In the genomic region with DNA sequence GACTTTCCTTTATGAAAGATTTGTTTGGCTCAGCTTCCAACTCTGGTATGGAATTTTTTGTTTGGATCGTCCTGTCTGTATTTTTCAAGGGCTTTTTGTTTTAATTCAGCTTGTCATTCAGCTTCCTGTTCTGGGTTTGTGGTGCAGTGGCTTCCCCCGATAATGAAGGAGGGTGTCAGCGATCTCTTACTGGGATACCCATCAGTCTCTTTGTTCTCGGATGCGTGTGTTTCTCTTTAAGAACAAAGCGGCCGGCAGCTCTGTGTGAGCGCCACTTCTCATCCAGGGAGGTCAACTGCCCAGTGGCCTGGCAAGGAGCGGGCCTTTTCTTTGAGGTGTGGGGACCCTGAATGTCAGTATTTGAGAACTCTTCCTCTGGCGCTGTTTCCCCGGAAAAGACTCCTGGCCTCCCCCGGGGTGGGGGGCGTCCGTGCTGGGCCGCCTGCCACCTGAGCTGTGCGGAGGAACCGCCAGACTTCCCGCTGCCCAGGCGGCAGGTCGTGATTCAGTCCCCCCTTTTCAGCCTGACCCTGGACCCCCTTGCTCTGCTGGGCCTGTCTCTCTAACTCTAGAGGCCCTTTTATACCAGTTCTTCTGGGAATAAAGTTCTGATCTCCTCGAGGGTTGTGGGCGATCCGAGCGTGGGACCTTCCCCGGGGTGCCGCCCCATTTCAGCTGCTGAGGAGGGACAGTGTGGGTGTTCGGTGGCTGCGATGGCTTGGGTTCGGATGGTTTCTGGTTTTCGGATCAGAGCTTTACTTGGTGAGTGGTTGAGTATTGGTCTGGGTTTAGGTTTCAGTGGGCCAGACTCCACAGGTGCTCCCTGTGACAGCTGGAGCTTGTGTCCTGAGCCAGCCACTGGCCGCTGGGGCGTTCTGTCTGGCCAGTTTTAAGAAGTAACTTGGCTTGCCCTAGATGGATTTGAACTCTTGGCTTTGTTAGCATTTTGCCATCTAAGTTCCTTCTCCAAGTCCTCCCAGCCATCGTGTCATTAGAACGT, we compare ENCODE assay signal across 7 cellular contexts. TPM values are rescaled to one million over a fixed set of nuclear protein-coding genes. Genes with fewer than 3 reads are reported as not detected.
DNase-seq lines count a peak whose midpoint lies in the region; ATAC-seq and TF ChIP-seq lines count a peak whose summit lies in the region.

No MANE protein-coding gene starts in this region.

- ATAC-seq in GM23338 = peak; percentile 3
- ATAC-seq in HG03460 (IDR thresholded peaks at IDR 0.05; ENCODE audit: unreplicated experiment) = no peak
- no peak for ATAC-seq in GM21367 (IDR thresholded peaks at IDR 0.05; ENCODE audit: unreplicated experiment)

- no peaks in the 10 kb centered on the region for H3K9me3 ChIP-seq in SU-DHL-6 (ENCODE audit: insufficient read depth, low read length)

- H3K4me1 ChIP-seq in GM23338 (ENCODE audit: insufficient read depth) = peaks cover 32% of the 10 kb centered on the region

- H3K36me3 Mint-ChIP-seq in GM23338 (ENCODE audit: low read depth) = peaks cover 53% of the 10 kb centered on the region
- peaks cover 20% of the 10 kb centered on the region for H3K36me3 Mint-ChIP-seq in endothelial cell (ENCODE audit: low read depth, unreplicated experiment)

- H3K4me3 ChIP-seq in GM23338 (peak overlapping the region; percentile 96), SU-DHL-6 (ENCODE audit: insufficient read depth, low read length, poor library complexity, severe bottlenecking) (peak overlapping the region; percentile 90)

- peaks cover 20% of the 10 kb centered on the region; the same call in 1 of the 2 replicates for H3F3A ChIP-seq in GM23338 (replicated peaks; ENCODE audit: low read depth)
- H3F3A ChIP-seq in SU-DHL-6 (ENCODE audit: insufficient read depth) = 0 out of 2 replicates have a peak, but pooled peaks cover 3% of the 10 kb centered on the region

- peaks cover 14% of the 10 kb centered on the region; the same call in 2 of the 3 replicates for H3K9me3 Mint-ChIP-seq in GM23338
- no peaks in the 10 kb centered on the region for H3K9me3 Mint-ChIP-seq in endothelial cell (ENCODE audit: unreplicated experiment)

- H4K20me1 ChIP-seq in GM23338 (replicated peaks; ENCODE audit: insufficient read depth) = peaks cover 55% of the 10 kb centered on the region
- H4K20me1 ChIP-seq in SU-DHL-6 (ENCODE audit: low read depth, low read length) = peaks cover 8% of the 10 kb centered on the region; the same call in 1 of the 2 replicates

- H3K79me2 ChIP-seq in GM23338 (replicated peaks; ENCODE audit: insufficient read depth) (peaks cover 77% of the 10 kb centered on the region), SU-DHL-6 (ENCODE audit: insufficient read depth, low read length) (peaks cover 80% of the 10 kb centered on the region)

- H3K27ac ChIP-seq in GM23338 (ENCODE audit: low read depth) (peak overlapping the region; percentile 1), SU-DHL-6 (ENCODE audit: low read depth, low read length) (peak overlapping the region; percentile 9; the same call in 1 of the 2 replicates)

- H3K27me3 ChIP-seq in GM23338 (ENCODE audit: insufficient read depth) = no peaks in the 10 kb centered on the region
- no peaks in the 10 kb centered on the region for H3K27me3 ChIP-seq in SU-DHL-6 (ENCODE audit: low read length)

- peaks cover 11% of the 10 kb centered on the region for H3K36me3 ChIP-seq in GM23338 (ENCODE audit: insufficient read depth)
- no peaks in the 10 kb centered on the region for H3K36me3 ChIP-seq in SU-DHL-6 (ENCODE audit: low read length)

- H3K9ac ChIP-seq in SU-DHL-6 (ENCODE audit: low read length) = peak overlapping the region; percentile 95

- H3K9me2 ChIP-seq in GM23338 (ENCODE audit: insufficient read depth) (no peaks in the 10 kb centered on the region), SU-DHL-6 (replicated peaks; ENCODE audit: insufficient read depth, low read length) (no peaks in the 10 kb centered on the region)

- TF ChIP-seq CTCF in GM23338 (conservative IDR thresholded peaks at IDR 0.05; ENCODE audit: low read depth in 2 of 2) = no peak
- no peak for TF ChIP-seq CTCF in SU-DHL-6 (IDR thresholded peaks at IDR 0.05; ENCODE audit: insufficient read depth, low read length, poor library complexity, severe bottlenecking)
- no peak for TF ChIP-seq CTCF in endothelial cell (IDR thresholded peaks at IDR 0.05; ENCODE audit: unreplicated experiment)

- peak overlapping the region; percentile 92 for H3K27ac Mint-ChIP-seq in GM23338
- H3K27ac Mint-ChIP-seq in endothelial cell (ENCODE audit: unreplicated experiment) = peak overlapping the region; percentile 98

- H3K27me3 Mint-ChIP-seq in GM23338 (ENCODE audit: insufficient read depth, low read depth, poor library complexity) = peaks cover 15% of the 10 kb centered on the region
- H3K27me3 Mint-ChIP-seq in endothelial cell (ENCODE audit: unreplicated experiment) = peaks cover 17% of the 10 kb centered on the region

- H3K4me3 Mint-ChIP-seq in GM23338 (peak overlapping the region; percentile 98), endothelial cell (ENCODE audit: unreplicated experiment) (peak overlapping the region; percentile 98)

- H2AFZ ChIP-seq in GM23338 = no peak overlapping the region
- H2AFZ ChIP-seq in SU-DHL-6 (ENCODE audit: low read depth, low read length, severe bottlenecking) = no peak overlapping the region

- peaks cover 40% of the 10 kb centered on the region for H3K4me1 Mint-ChIP-seq in GM23338
- peaks cover 45% of the 10 kb centered on the region for H3K4me1 Mint-ChIP-seq in endothelial cell (ENCODE audit: unreplicated experiment)

- H3K4me2 ChIP-seq in GM23338 (peak overlapping the region; percentile 97), SU-DHL-6 (ENCODE audit: low read depth, low read length, poor library complexity, severe bottlenecking) (peak overlapping the region; percentile 97)

- DNase-seq in GM23338 (ENCODE audit: low spot score) = peak; percentile 80
- no peak for DNase-seq in endothelial cell (ENCODE audit: low spot score)
- DNase-seq in non-pigmented ciliary epithelial cell (ENCODE audit: low read depth) = peak; percentile 14
- DNase-seq in DMS 273 (lab: John Stamatoyannopoulos, UW; ENCODE audit: unreplicated experiment) = no peak

TF ChIP-seq in GM23338, 12 proteins besides CTCF, POLR2A, EP300 and RAD21 (continues in another document):
- TF ChIP-seq ZNF331 (CRISPR knock-in tag; IDR thresholded peaks at IDR 0.05; ENCODE audit: low read depth) (no peak), STAT1 (IDR thresholded peaks at IDR 0.05; ENCODE audit: unreplicated experiment) (no peak), EZH2 (IDR thresholded peaks at IDR 0.05; ENCODE audit: low read depth, unreplicated experiment) (no peak), EZH2phosphoT487 (IDR thresholded peaks at IDR 0.05; ENCODE audit: unreplicated experiment) (no peak), CREB1 (CRISPR knock-in tag; IDR thresholded peaks at IDR 0.05; ENCODE audit: low read depth) (no peak)

RNA-seq across cellular contexts. Expression of a gene that starts 3.4 kb away (rescaled TPM):
- total RNA-seq in GM23338 (2014; rRNA removed; shearing (Covaris generic)) = 79.1 and 128 TPM in 2 replicates
- polyA plus RNA-seq in GM23338 (2016; fragmentation: Nextera tagmentation; extraction: Ambion mirVana) = 67.7 and 76.0 TPM in 2 replicates
- total RNA-seq in endothelial cell (ENCODE audit: unreplicated experiment) = 137 TPM

RNA-seq across cellular contexts. Expression of a gene that starts 3.9 kb away (rescaled TPM):
- 175 and 210 TPM in 2 replicates for total RNA-seq in GM23338 (2014; rRNA removed; shearing (Covaris generic))
- 142 and 146 TPM in 2 replicates for polyA plus RNA-seq in GM23338 (2016; fragmentation: Nextera tagmentation; extraction: Ambion mirVana)
- total RNA-seq in endothelial cell (ENCODE audit: unreplicated experiment) = 126 TPM

RNA-seq across cellular contexts. Expression of a gene that starts 9.1 kb away (rescaled TPM):
- 2.6 and 6.8 TPM in 2 replicates for total RNA-seq in GM23338 (2014; rRNA removed; shearing (Covaris generic))
- 1.4 and 1.9 TPM in 2 replicates for polyA plus RNA-seq in GM23338 (2016; fragmentation: Nextera tagmentation; extraction: Ambion mirVana)
- 5.6 TPM for total RNA-seq in endothelial cell (ENCODE audit: unreplicated experiment)

RNA-seq across cellular contexts. Expression of a gene that starts 16.1 kb away (rescaled TPM):
- total RNA-seq in GM23338 (2014; rRNA removed; shearing (Covaris generic)) = 2.4 and 4.5 TPM in 2 replicates
- 3.1 and 3.7 TPM in 2 replicates for polyA plus RNA-seq in GM23338 (2016; fragmentation: Nextera tagmentation; extraction: Ambion mirVana)
- not detected for total RNA-seq in endothelial cell (ENCODE audit: unreplicated experiment)

RNA-seq across cellular contexts. Expression of a gene that starts 41.9 kb away (rescaled TPM):
- not detected in 2 replicates for total RNA-seq in GM23338 (2014; rRNA removed; shearing (Covaris generic))
- polyA plus RNA-seq in GM23338 (2016; fragmentation: Nextera tagmentation; extraction: Ambion mirVana) = not detected in 2 replicates
- 0.97 TPM for total RNA-seq in endothelial cell (ENCODE audit: unreplicated experiment)

Comparison
In these comparisons a context has a peak if more than half of its experiments do, and no peak if none do; other contexts are left out.
1. DNase-seq: peak in GM23338 (single experiment) and non-pigmented ciliary epithelial cell (single experiment); none in endothelial cell (single experiment) and DMS 273 (single experiment).